ENCODE assay signal across 18 cellular contexts in the genomic region with DNA sequence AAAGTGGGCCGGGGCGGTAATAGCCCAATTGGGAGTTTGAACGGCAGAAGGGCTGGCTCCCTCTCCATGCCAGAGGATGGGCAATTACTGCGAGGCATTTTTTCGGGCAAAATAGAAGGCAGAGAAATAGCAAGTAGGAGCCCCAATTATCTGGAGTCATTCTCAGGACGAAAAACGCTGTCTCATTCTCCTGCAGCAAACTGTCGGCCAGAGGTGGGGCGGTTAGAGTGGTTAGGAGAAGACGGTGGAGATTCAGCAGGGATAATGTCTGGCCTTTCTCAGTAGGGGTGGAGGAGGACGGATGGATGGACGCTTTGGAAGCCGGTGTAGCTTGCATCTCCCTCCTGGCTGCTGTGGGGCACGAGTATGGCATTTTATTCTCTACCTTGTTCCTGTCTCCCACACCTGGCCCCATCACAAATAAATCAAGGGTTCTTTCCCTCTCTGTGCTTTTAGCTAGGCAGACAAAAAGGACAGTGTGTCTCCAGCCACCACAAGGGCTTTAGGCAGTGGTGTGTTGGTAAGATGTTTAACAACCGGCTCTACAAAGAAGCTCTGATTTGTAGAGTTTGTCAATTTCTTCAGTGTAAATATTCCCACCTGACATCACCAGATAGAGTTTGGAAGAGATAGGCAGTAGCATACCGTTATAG.
DNase-seq lines count a peak whose midpoint lies in the region; ATAC-seq and TF ChIP-seq lines count a peak whose summit lies in the region.
"Had no signal": no experiment of that assay in that cellular context is flagged by ENCODE, and none has a peak within 500 bp of the region (broad histone marks: within the 10 kb centered on the region; RNA-seq: fewer than 3 reads in every experiment).

No MANE protein-coding gene starts in this region.

- no peak overlapping the region for H3K4me2 ChIP-seq in OCI-LY7 (ENCODE audit: low read length)

- peak overlapping the region; percentile 93 for H3K9ac ChIP-seq in iPS-20b (ENCODE audit: low read depth, low read length)

- H3K27me3 Mint-ChIP-seq in WTC11 (ENCODE audit: low read depth) = peaks cover 16% of the 10 kb centered on the region
- peaks cover 52 to 84% of the 10 kb centered on the region in 2 donors for H3K27me3 Mint-ChIP-seq in effector memory CD8-positive, alpha-beta T cell

- H3K36me3 ChIP-seq in H7 (replicated peaks; ENCODE audit: control insufficient read depth, insufficient read depth, low read length) = no peaks in the 10 kb centered on the region
- H3K36me3 ChIP-seq in iPS-20b (ENCODE audit: insufficient read depth, low read depth, low read length) = no peaks in the 10 kb centered on the region
- H3K36me3 ChIP-seq in OCI-LY7 (ENCODE audit: insufficient read depth, low read length) = no peaks in the 10 kb centered on the region

- TF ChIP-seq CTCF in WTC11 (IDR thresholded peaks at IDR 0.05) = no peak
- no peak for TF ChIP-seq CTCF in OCI-LY7 (conservative IDR thresholded peaks at IDR 0.05; ENCODE audit: low read length)

- H3K4me1 Mint-ChIP-seq in WTC11 = peaks cover 40% of the 10 kb centered on the region
- no peaks in the 10 kb centered on the region for H3K4me1 Mint-ChIP-seq in effector memory CD8-positive, alpha-beta T cell (ENCODE audit: low read depth in 2 of 2)
- H3K4me1 Mint-ChIP-seq: B cell, IgD-negative memory B cell had no signal

- no peaks in the 10 kb centered on the region for H4K20me1 ChIP-seq in OCI-LY7 (ENCODE audit: insufficient read depth, low read length)

- H3K27me3 ChIP-seq in H7 (ENCODE audit: control insufficient read depth, insufficient read depth, low read length) (peaks cover 19% of the 10 kb centered on the region; the same call in 1 of the 2 replicates), iPS-20b (ENCODE audit: insufficient read depth, low read length) (peaks cover 28% of the 10 kb centered on the region)

- POLR2A ChIA-PET in WTC11 (lab: Charles Lee) = interaction anchor here (0.9 to 1.0 kb wide), 2 partner anchors 24 to 48 kb away, joined by 3 read pairs; no protein-coding TSS in a partner anchor
- POLR2A ChIA-PET in OCI-LY7 (lab: Charles Lee) = no interaction called here

- H3K4me3 Mint-ChIP-seq in WTC11 = peak overlapping the region; percentile 59; the same call in 1 of the 2 replicates
- H3K4me3 Mint-ChIP-seq in effector memory CD8-positive, alpha-beta T cell = no peak overlapping the region
- H3K4me3 Mint-ChIP-seq: B cell; CD4-positive, alpha-beta T cell; IgD-negative memory B cell had no signal

- no TSS peak for BruUV-seq in OCI-LY7 (replicated peaks; lab: Mats Ljungman, UMichigan)

- ATAC-seq in WTC11 = no peak
- no peak for ATAC-seq in effector memory CD8-positive, alpha-beta T cell (replicated peaks)
- ATAC-seq: HCT116 had no signal

- CTCF ChIA-PET in WTC11 (lab: Charles Lee) (interaction anchor here (0.7 to 2.5 kb wide), 5 partner anchors 25 to 207 kb away, joined by 3 to 17 read pairs (median 3); no protein-coding TSS in a partner anchor), OCI-LY7 (lab: Charles Lee; ENCODE audit: unreplicated experiment) (no interaction called here)

- peaks cover 13% of the 10 kb centered on the region for H3K9me3 Mint-ChIP-seq in WTC11
- peaks cover 0 to 5% of the 10 kb centered on the region in 2 donors for H3K9me3 Mint-ChIP-seq in effector memory CD8-positive, alpha-beta T cell

- peaks cover 9% of the 10 kb centered on the region for H3K36me3 Mint-ChIP-seq in WTC11
- no peaks in the 10 kb centered on the region for H3K36me3 Mint-ChIP-seq in effector memory CD8-positive, alpha-beta T cell (ENCODE audit: insufficient read depth)
- H3K36me3 Mint-ChIP-seq: IgD-negative memory B cell had no signal

- no peak overlapping the region for H3K27ac Mint-ChIP-seq in WTC11
- no peak overlapping the region for H3K27ac Mint-ChIP-seq in effector memory CD8-positive, alpha-beta T cell
- H3K27ac Mint-ChIP-seq: B cell; CD4-positive, alpha-beta T cell; IgD-negative memory B cell had no signal

- DNase-seq in H7 (peak; percentile 46), NCI-H2227 treated with DMSO at 0.1 percent for 48 hours (lab: John Stamatoyannopoulos, UW) (peak; percentile 19), WTC11 (ENCODE audit: low spot score) (no peak), LoVo (ENCODE audit: low spot score) (no peak), OCI-LY7 (ENCODE audit: low spot score) (no peak), DMS114 treated with DMSO at 0.1 percent for 48 hours (lab: John Stamatoyannopoulos, UW; ENCODE audit: unreplicated experiment) (no peak)
- no peak for DNase-seq in effector memory CD8-positive, alpha-beta T cell
- DNase-seq: C1 segment of cervical spinal cord; CD4-positive, alpha-beta T cell; DMS153; DMS79 treated with DMSO at 0.1 percent for 48 hours; EL; GDM1; GOT3 had no signal

- H3K4me3 ChIP-seq in H7 (ENCODE audit: insufficient read depth, low read depth, low read length) = no peak overlapping the region
- H3K4me3 ChIP-seq in iPS-20b (ENCODE audit: low read length) = peak overlapping the region; percentile 66; the same call in 1 of the 2 replicates
- H3K4me3 ChIP-seq in OCI-LY7 (ENCODE audit: low read depth, low read length, poor library complexity, severe bottlenecking) = no peak overlapping the region

- H3K4me1 ChIP-seq in iPS-20b (ENCODE audit: insufficient read depth, low read length) (peaks cover 29% of the 10 kb centered on the region), OCI-LY7 (ENCODE audit: insufficient read depth, low read length, poor library complexity, severe bottlenecking) (no peaks in the 10 kb centered on the region)

- H3K9me3 ChIP-seq in iPS-20b (ENCODE audit: insufficient read depth, low read depth, low read length) (no peaks in the 10 kb centered on the region), OCI-LY7 (ENCODE audit: low read length) (no peaks in the 10 kb centered on the region)

- intact Hi-C loops in OCI-LY7 (cut with micrococcal nuclease; ENCODE audit: unreplicated experiment) = no loop called here

- no peaks in the 10 kb centered on the region for H3K9me2 ChIP-seq in OCI-LY7 (ENCODE audit: insufficient read depth, low read length)

- no peaks in the 10 kb centered on the region for H3K79me2 ChIP-seq in OCI-LY7 (ENCODE audit: insufficient read depth, low read depth, low read length)

- no peak overlapping the region for H2AFZ ChIP-seq in OCI-LY7 (ENCODE audit: low read length)

- no peak overlapping the region for H3K27ac ChIP-seq in iPS-20b (ENCODE audit: low read length)
- H3K27ac ChIP-seq in OCI-LY7 (ENCODE audit: low read depth, low read length, poor library complexity, severe bottlenecking) = no peak overlapping the region

TF ChIP-seq in WTC11, 78 proteins besides CTCF, POLR2A, EP300 and RAD21:
- TF ChIP-seq NFE2L1 (CRISPR knock-in tag; IDR thresholded peaks at IDR 0.05) = peak; percentile 73; the same call in 1 of the 2 replicates
- TF ChIP-seq, protein P1, sequence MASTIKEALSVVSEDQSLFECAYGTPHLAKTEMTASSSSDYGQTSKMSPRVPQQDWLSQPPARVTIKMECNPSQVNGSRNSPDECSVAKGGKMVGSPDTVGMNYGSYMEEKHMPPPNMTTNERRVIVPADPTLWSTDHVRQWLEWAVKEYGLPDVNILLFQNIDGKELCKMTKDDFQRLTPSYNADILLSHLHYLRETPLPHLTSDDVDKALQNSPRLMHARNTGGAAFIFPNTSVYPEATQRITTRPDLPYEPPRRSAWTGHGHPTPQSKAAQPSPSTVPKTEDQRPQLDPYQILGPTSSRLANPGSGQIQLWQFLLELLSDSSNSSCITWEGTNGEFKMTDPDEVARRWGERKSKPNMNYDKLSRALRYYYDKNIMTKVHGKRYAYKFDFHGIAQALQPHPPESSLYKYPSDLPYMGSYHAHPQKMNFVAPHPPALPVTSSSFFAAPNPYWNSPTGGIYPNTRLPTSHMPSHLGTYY (CRISPR knock-in tag; IDR thresholded peaks at IDR 0.05) = no peak
TF ChIP-seq in WTC11: peak in this region for 1.

Comparison
In these comparisons a context has a peak if more than half of its experiments do, and no peak if none do; other contexts are left out.
1. DNase-seq: peak in H7 (single experiment) and NCI-H2227 treated with DMSO at 0.1 percent for 48 hours (single experiment); none in WTC11 (single experiment), effector memory CD8-positive, alpha-beta T cell (0 of 3), LoVo (single experiment), OCI-LY7 (single experiment) and DMS114 treated with DMSO at 0.1 percent for 48 hours (single experiment).